ENCODE assay signal across 25 cellular contexts in the genomic region with DNA sequence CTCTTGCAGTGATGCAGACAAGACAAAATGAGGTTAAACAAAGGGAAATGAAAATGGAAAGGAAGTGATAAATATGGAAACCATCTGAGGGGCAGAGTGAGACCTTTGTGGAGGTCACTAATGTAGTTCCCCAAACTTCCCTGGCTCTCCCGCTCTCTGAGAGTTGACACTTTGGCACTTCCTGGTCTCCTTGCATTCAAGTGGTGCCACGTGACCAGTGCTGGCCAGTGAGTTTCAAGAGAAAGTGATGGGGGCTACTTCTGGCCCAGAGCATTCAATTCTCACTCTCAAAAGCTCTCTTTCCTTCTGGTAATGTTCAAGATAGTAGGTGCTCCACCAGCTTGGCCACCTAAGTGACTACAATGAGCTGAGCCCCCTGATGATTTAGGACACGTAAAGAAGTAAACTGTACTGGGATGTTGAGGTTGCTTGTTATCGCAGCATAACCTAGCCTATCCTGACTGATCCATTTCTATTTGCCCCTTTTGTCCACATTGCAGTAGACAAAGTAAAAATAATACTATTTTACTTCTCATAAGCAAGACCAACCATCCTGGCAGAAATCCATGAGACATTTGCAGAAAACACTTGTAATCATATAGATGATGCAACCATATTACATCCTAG.
"Had no signal": no experiment of that assay in that cellular context is flagged by ENCODE, and none has a peak within 500 bp of the region (broad histone marks: within the 10 kb centered on the region; RNA-seq: fewer than 3 reads in every experiment).

No MANE protein-coding gene starts in this region.

- H3K4me3 Mint-ChIP-seq: activated B cell treated with CpG ODN at 0.5 μM for 24 hours; activated CD4-positive, alpha-beta T cell treated with anti-CD3 and anti-CD28 coated beads, Interleukin-2, amount 10 ng/mL, durations not matched to agents 24 days and 14 days; activated CD8-positive, alpha-beta memory T cell treated with anti-CD3 and anti-CD28 coated beads, Interleukin-2, amount 10 ng/mL, durations not matched to agents 7 days and 5 days; activated naive CD8-positive, alpha-beta T cell treated with anti-CD3 and anti-CD28 coated beads, Interleukin-2, amount 50 U/mL, for 24 hours; activated T-cell treated with anti-CD3 and anti-CD28 coated beads, Interleukin-2, amount 50 U/mL, for 24 hours; activated T-helper 1 cell treated with anti-CD3 and anti-CD28 coated beads, Interleukin-12 subunit alpha, Interleukin-12 subunit beta, Interleukin-2, Interleukin-4 antibody, amounts not matched to agents 30 ng/mL and 10 ng/mL and 1 ng/mL, durations not matched to agents 14 hours and 24 hours and 36 hours; brain; T-helper 17 cell had no signal

- H3K9me3 Mint-ChIP-seq: activated B cell treated with CpG ODN at 0.5 μM for 24 hours; activated CD4-positive, alpha-beta T cell treated with anti-CD3 and anti-CD28 coated beads, Interleukin-2, amount 10 ng/mL, durations not matched to agents 24 days and 14 days; activated naive CD4-positive, alpha-beta T cell treated with anti-CD3 and anti-CD28 coated beads, Interleukin-2, amount 50 U/mL, for 72 hours; activated naive CD8-positive, alpha-beta T cell treated with anti-CD3 and anti-CD28 coated beads, Interleukin-2, amount 50 U/mL, for 24 hours; activated T-cell treated with anti-CD3 and anti-CD28 coated beads, Interleukin-2, amount 50 U/mL, for 24 hours; activated T-helper 1 cell treated with anti-CD3 and anti-CD28 coated beads, Interleukin-12 subunit alpha, Interleukin-12 subunit beta, Interleukin-2, Interleukin-4 antibody, amounts not matched to agents 30 ng/mL and 10 ng/mL and 1 ng/mL, durations not matched to agents 14 hours and 24 hours and 36 hours had no signal

- H3K36me3 Mint-ChIP-seq: activated CD8-positive, alpha-beta memory T cell treated with anti-CD3 and anti-CD28 coated beads, Interleukin-2, amount 10 ng/mL, durations not matched to agents 7 days and 5 days; activated naive CD4-positive, alpha-beta T cell treated with anti-CD3 and anti-CD28 coated beads, Interleukin-2, amount 50 U/mL, for 72 hours; brain had no signal

- H3K4me2 ChIP-seq: KMS-11 had no signal

- DNase-seq: activated B cell treated with CpG ODN at 0.5 μM for 24 hours; activated CD4-positive, alpha-beta T cell treated with anti-CD3 and anti-CD28 coated beads for 1 hour; activated CD4-positive, alpha-beta T cell treated with anti-CD3 and anti-CD28 coated beads, Interleukin-2, amount 10 ng/mL, durations not matched to agents 24 days and 14 days; activated CD4-positive, alpha-beta T cell treated with anti-CD3 and anti-CD28 coated beads, Interleukin-2, amount 50 U/mL, for 48 hours; activated CD8-positive, alpha-beta memory T cell treated with anti-CD3 and anti-CD28 coated beads, Interleukin-2, amount 10 ng/mL, durations not matched to agents 7 days and 5 days; activated effector memory CD4-positive, alpha-beta T cell treated with anti-CD3 and anti-CD28 coated beads, Interleukin-2, amount 50 U/mL, for 16 hours; activated naive CD4-positive, alpha-beta T cell treated with Interleukin-2 at 50 U/mL for 16 hours; activated naive CD8-positive, alpha-beta T cell treated with anti-CD3 and anti-CD28 coated beads, Interleukin-2, amount 50 U/mL, for 24 hours; activated T-cell treated with anti-CD3 and anti-CD28 coated beads, Interleukin-2, amount 50 U/mL, for 24 hours; amniotic stem cell; NCI-H1105; NCI-H1436 treated with DMSO at 0.1 percent for 48 hours; NCI-H187; NCI-H2081; NCI-H446; SIG-M5; T-helper 17 cell; T-helper 9 cell had no signal

- H3K4me3 ChIP-seq: cardiac muscle cell had no signal

- H3K4me1 Mint-ChIP-seq: activated B cell treated with CpG ODN at 0.5 μM for 24 hours; activated CD4-positive, alpha-beta T cell treated with anti-CD3 and anti-CD28 coated beads, Interleukin-2, amount 10 ng/mL, durations not matched to agents 24 days and 14 days; activated CD8-positive, alpha-beta memory T cell treated with anti-CD3 and anti-CD28 coated beads, Interleukin-2, amount 10 ng/mL, durations not matched to agents 7 days and 5 days; activated naive CD8-positive, alpha-beta T cell treated with anti-CD3 and anti-CD28 coated beads, Interleukin-2, amount 50 U/mL, for 24 hours; T-helper 17 cell had no signal

- H3K27ac Mint-ChIP-seq: activated B cell treated with CpG ODN at 0.5 μM for 24 hours; activated CD4-positive, alpha-beta T cell treated with anti-CD3 and anti-CD28 coated beads, Interleukin-2, amount 10 ng/mL, durations not matched to agents 24 days and 14 days; activated CD8-positive, alpha-beta memory T cell treated with anti-CD3 and anti-CD28 coated beads, Interleukin-2, amount 10 ng/mL, durations not matched to agents 7 days and 5 days; activated naive CD4-positive, alpha-beta T cell treated with anti-CD3 and anti-CD28 coated beads, Interleukin-2, amount 50 U/mL, for 72 hours; activated naive CD8-positive, alpha-beta T cell treated with anti-CD3 and anti-CD28 coated beads, Interleukin-2, amount 50 U/mL, for 24 hours; activated T-cell treated with anti-CD3 and anti-CD28 coated beads, Interleukin-2, amount 50 U/mL, for 24 hours; activated T-helper 1 cell treated with anti-CD3 and anti-CD28 coated beads, Interleukin-12 subunit alpha, Interleukin-12 subunit beta, Interleukin-2, Interleukin-4 antibody, amounts not matched to agents 30 ng/mL and 10 ng/mL and 1 ng/mL, durations not matched to agents 14 hours and 24 hours and 36 hours; T-helper 17 cell had no signal

- H3K27me3 Mint-ChIP-seq: activated T-cell treated with anti-CD3 and anti-CD28 coated beads, Interleukin-2, amount 50 U/mL, for 24 hours; brain had no signal

- H3K36me3 ChIP-seq: cardiac muscle cell had no signal

- H3K27ac ChIP-seq: cardiac muscle cell, KMS-11 had no signal

- H3K27me3 ChIP-seq: cardiac muscle cell had no signal

- FAIRE-seq: astrocyte, TTC549 had no signal

- H3K9ac ChIP-seq: KMS-11 had no signal

- ATAC-seq: activated CD8-positive, alpha-beta memory T cell treated with anti-CD3 and anti-CD28 coated beads, Interleukin-2, amount 10 ng/mL, durations not matched to agents 7 days and 5 days; activated naive CD4-positive, alpha-beta T cell treated with anti-CD3 and anti-CD28 coated beads, Interleukin-2, amount 50 U/mL, for 72 hours; activated naive CD8-positive, alpha-beta T cell treated with anti-CD3 and anti-CD28 coated beads, Interleukin-2, amount 50 U/mL, for 24 hours; T-helper 17 cell had no signal
